1 cellular context compared by ENCODE assay signal in the genomic region with DNA sequence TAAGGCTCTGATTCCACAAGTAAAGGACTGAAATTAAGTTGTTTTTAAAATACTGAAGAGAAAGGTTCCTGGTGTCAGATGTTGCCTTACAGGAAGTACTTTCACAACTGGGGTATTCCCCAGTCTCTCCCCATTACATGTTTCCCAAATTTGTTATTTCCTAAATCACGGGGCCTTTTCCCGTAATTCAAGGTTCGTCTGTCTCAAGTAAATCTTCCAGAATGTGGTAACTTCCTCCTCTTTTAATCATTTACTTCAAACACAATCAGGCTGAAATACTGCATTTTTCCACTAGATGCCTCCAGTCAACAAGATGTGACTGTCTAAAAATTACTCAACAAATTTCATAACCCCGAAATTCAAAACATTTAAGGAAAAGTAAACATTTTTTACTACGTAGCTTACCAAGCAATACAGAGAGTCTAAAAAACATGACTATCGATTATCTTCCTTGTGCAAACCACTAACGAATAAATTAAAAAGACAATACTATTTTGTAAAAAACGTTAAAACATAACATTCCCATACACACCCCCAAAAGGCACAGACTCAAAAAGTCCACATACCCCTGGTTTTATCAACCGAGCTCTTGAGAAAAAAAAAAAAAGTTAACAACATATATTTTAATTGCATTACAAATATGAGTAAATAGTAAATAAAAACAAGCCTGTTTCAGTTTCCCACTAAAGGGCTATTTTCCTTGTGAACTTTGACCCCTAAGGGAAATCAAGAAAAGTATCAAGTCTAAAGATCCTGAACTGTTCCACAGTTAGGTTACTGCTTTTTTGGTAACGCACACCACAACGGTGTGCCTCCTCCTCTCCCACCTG.
TF ChIP-seq lines count a peak whose summit lies in the region.

No MANE protein-coding gene starts in this region.

TF ChIP-seq in K562, 482 proteins besides CTCF, POLR2A, EP300 and RAD21 (continued from another document):
- TF ChIP-seq, protein P1, sequence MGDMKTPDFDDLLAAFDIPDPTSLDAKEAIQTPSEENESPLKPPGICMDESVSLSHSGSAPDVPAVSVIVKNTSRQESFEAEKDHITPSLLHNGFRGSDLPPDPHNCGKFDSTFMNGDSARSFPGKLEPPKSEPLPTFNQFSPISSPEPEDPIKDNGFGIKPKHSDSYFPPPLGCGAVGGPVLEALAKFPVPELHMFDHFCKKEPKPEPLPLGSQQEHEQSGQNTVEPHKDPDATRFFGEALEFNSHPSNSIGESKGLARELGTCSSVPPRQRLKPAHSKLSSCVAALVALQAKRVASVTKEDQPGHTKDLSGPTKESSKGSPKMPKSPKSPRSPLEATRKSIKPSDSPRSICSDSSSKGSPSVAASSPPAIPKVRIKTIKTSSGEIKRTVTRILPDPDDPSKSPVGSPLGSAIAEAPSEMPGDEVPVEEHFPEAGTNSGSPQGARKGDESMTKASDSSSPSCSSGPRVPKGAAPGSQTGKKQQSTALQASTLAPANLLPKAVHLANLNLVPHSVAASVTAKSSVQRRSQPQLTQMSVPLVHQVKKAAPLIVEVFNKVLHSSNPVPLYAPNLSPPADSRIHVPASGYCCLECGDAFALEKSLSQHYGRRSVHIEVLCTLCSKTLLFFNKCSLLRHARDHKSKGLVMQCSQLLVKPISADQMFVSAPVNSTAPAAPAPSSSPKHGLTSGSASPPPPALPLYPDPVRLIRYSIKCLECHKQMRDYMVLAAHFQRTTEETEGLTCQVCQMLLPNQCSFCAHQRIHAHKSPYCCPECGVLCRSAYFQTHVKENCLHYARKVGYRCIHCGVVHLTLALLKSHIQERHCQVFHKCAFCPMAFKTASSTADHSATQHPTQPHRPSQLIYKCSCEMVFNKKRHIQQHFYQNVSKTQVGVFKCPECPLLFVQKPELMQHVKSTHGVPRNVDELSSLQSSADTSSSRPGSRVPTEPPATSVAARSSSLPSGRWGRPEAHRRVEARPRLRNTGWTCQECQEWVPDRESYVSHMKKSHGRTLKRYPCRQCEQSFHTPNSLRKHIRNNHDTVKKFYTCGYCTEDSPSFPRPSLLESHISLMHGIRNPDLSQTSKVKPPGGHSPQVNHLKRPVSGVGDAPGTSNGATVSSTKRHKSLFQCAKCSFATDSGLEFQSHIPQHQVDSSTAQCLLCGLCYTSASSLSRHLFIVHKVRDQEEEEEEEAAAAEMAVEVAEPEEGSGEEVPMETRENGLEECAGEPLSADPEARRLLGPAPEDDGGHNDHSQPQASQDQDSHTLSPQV (IDR thresholded peaks at IDR 0.05) = 0 out of 2 replicates have a peak, but pooled peaks have one; percentile 15
- peak; percentile 27 to 31; a peak in 1 of 4 replicates for TF ChIP-seq MAZ (CRISPR knock-in tag; conservative IDR thresholded peaks at IDR 0.05 in 1 of 2, IDR thresholded peaks at IDR 0.05 in 1 of 2)
- TF ChIP-seq, protein P2, sequence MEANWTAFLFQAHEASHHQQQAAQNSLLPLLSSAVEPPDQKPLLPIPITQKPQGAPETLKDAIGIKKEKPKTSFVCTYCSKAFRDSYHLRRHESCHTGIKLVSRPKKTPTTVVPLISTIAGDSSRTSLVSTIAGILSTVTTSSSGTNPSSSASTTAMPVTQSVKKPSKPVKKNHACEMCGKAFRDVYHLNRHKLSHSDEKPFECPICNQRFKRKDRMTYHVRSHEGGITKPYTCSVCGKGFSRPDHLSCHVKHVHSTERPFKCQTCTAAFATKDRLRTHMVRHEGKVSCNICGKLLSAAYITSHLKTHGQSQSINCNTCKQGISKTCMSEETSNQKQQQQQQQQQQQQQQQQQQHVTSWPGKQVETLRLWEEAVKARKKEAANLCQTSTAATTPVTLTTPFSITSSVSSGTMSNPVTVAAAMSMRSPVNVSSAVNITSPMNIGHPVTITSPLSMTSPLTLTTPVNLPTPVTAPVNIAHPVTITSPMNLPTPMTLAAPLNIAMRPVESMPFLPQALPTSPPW (CRISPR knock-in tag; IDR thresholded peaks at IDR 0.05) = 0 out of 2 replicates have a peak, but pooled peaks have one; percentile 12
- TF ChIP-seq ARID3A (IDR thresholded peaks at IDR 0.05; ENCODE audit: borderline replicate concordance, low read depth, low read length) = 0 out of 2 replicates have a peak, but pooled peaks have one; percentile 78
- TF ChIP-seq ZNF316 (IDR thresholded peaks at IDR 0.05) = peak; percentile 27; the same call in 1 of the 2 replicates
- TF ChIP-seq DEAF1 (CRISPR knock-in tag; IDR thresholded peaks at IDR 0.05) = peak; percentile 75
- no peak for TF ChIP-seq NELFE (IDR thresholded peaks at IDR 0.05; ENCODE audit: insufficient read depth, insufficient read length)
- TF ChIP-seq RBM17 (IDR thresholded peaks at IDR 0.05; ENCODE audit: borderline replicate concordance, low read depth, low read length) = no peak
- 0 out of 2 replicates have a peak, but pooled peaks have one; percentile 15 for TF ChIP-seq ZNF197 (CRISPR knock-in tag; IDR thresholded peaks at IDR 0.05; ENCODE audit: low read depth)
- TF ChIP-seq EP400 (IDR thresholded peaks at IDR 0.05) = peak; percentile 23; the same call in 1 of the 2 replicates
- TF ChIP-seq ZNF274 (IDR thresholded peaks at IDR 0.05; ENCODE audit: borderline replicate concordance, low read depth, low read length) = no peak
- TF ChIP-seq ZNF512 (tag; IDR thresholded peaks at IDR 0.05) = 0 out of 2 replicates have a peak, but pooled peaks have one; percentile 26
- TF ChIP-seq SETDB1 (IDR thresholded peaks at IDR 0.05; ENCODE audit: low read length) = no peak
- no peak for TF ChIP-seq ZZZ3 (IDR thresholded peaks at IDR 0.05)
- 0 out of 2 replicates have a peak, but pooled peaks have one; percentile 29 for TF ChIP-seq ZNF75A (CRISPR knock-in tag; IDR thresholded peaks at IDR 0.05)
